ENCODE assay signal across 8 cellular contexts in the genomic region with DNA sequence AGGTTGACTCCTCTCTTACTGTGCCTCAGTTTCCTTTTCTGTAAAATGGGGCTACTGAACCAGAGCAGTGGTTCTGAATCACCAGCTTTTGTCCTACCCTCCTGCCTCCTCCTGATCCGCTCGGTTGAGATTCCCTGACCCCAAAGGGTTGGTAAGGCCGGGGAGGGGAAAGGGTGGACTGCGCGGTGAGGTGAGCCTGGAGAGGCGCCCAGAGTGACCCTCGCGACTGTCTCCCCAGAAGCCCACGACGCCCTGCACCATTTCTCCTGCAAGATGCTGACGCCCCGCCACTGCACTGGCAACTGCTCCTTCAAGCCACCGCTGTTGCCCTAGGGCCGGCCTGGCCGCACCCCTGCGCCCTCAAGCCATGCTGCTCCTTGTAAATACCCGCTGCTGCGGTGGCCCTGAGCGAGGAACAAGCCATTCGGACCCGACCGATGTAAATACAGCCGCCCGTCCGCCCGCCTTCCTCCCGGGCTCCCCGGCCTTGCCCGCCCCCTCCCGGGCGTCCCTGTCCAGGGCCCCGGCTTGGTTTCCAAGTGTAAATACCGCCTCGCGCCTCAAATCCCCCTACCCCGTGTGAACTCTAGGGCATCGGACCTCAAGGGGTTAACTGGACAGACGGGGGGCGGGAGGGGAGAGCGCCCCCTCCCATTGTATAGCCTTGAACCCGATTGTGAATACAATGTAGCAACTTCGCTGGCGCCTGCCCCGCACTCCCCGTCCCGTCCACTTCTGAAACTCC. TPM values are rescaled to one million over a fixed set of nuclear protein-coding genes. Genes with fewer than 3 reads are reported as not detected.
A peak's percentile ranks its signal among the peaks of the same experiment; 100 is the strongest.
DNase-seq lines count a peak whose midpoint lies in the region; ATAC-seq lines count a peak whose summit lies in the region.

No MANE protein-coding gene starts in this region.

- H3K27me3 Mint-ChIP-seq in activated naive CD8-positive, alpha-beta T cell treated with anti-CD3 and anti-CD28 coated beads for 36 hours: peaks cover 77% of the 10 kb centered on the region
- H3K27me3 Mint-ChIP-seq in stimulated activated memory B cell treated with anti-CD40 and anti-IgM and Interleukin-4, amounts not matched to agents 10 μg/mL and 1 μg/mL and 100 μg/mL, for 72 hours: peaks cover 75% of the 10 kb centered on the region

- H3K9me3 Mint-ChIP-seq in activated naive CD8-positive, alpha-beta T cell treated with anti-CD3 and anti-CD28 coated beads for 36 hours: no peaks in the 10 kb centered on the region
- H3K9me3 Mint-ChIP-seq in stimulated activated memory B cell treated with anti-CD40 and anti-IgM and Interleukin-4, amounts not matched to agents 10 μg/mL and 1 μg/mL and 100 μg/mL, for 72 hours: no peaks in the 10 kb centered on the region

- peaks cover 100% of the 10 kb centered on the region for H3K27me3 ChIP-seq in iPS-18a (ENCODE audit: control insufficient read depth, insufficient read depth, low read length)

- peak overlapping the region; percentile 44 for H3K4me3 ChIP-seq in iPS-18a (ENCODE audit: low read length)

- H3K4me3 Mint-ChIP-seq in activated naive CD8-positive, alpha-beta T cell treated with anti-CD3 and anti-CD28 coated beads for 36 hours: peak overlapping the region; percentile 71
- peak overlapping the region; percentile 74 for H3K4me3 Mint-ChIP-seq in stimulated activated memory B cell treated with anti-CD40 and anti-IgM and Interleukin-4, amounts not matched to agents 10 μg/mL and 1 μg/mL and 100 μg/mL, for 72 hours

- DNase-seq in EL (peak; percentile 59), M059J (ENCODE audit: low read depth) (peak; percentile 39), NCI-H2196 treated with DMSO at 0.1 percent for 48 hours (lab: John Stamatoyannopoulos, UW; ENCODE audit: unreplicated experiment) (no peak), NCI-H2107 (lab: John Stamatoyannopoulos, UW) (no peak)
- no peak for DNase-seq in activated naive CD8-positive, alpha-beta T cell treated with anti-CD3 and anti-CD28 coated beads for 36 hours

- peak; percentile 55 for ATAC-seq in stimulated activated memory B cell treated with anti-CD40 and anti-IgM and Interleukin-4, amounts not matched to agents 10 μg/mL and 1 μg/mL and 100 μg/mL, for 72 hours
- no peak for ATAC-seq in HG03469 (IDR thresholded peaks at IDR 0.05; ENCODE audit: unreplicated experiment)

- H3K4me1 ChIP-seq in iPS-18a (ENCODE audit: control insufficient read depth, low read depth, low read length): peaks cover 26% of the 10 kb centered on the region

- H3K27ac Mint-ChIP-seq in activated naive CD8-positive, alpha-beta T cell treated with anti-CD3 and anti-CD28 coated beads for 36 hours: no peak overlapping the region
- peak overlapping the region; percentile 48 for H3K27ac Mint-ChIP-seq in stimulated activated memory B cell treated with anti-CD40 and anti-IgM and Interleukin-4, amounts not matched to agents 10 μg/mL and 1 μg/mL and 100 μg/mL, for 72 hours

- no peaks in the 10 kb centered on the region for H3K36me3 Mint-ChIP-seq in activated naive CD8-positive, alpha-beta T cell treated with anti-CD3 and anti-CD28 coated beads for 36 hours
- H3K36me3 Mint-ChIP-seq in stimulated activated memory B cell treated with anti-CD40 and anti-IgM and Interleukin-4, amounts not matched to agents 10 μg/mL and 1 μg/mL and 100 μg/mL, for 72 hours: no peaks in the 10 kb centered on the region

- peaks cover 38% of the 10 kb centered on the region for H3K4me1 Mint-ChIP-seq in activated naive CD8-positive, alpha-beta T cell treated with anti-CD3 and anti-CD28 coated beads for 36 hours
- H3K4me1 Mint-ChIP-seq in stimulated activated memory B cell treated with anti-CD40 and anti-IgM and Interleukin-4, amounts not matched to agents 10 μg/mL and 1 μg/mL and 100 μg/mL, for 72 hours: peaks cover 51% of the 10 kb centered on the region

- no peak overlapping the region for H3K9ac ChIP-seq in iPS-18a (ENCODE audit: low read length)

- peaks cover 5% of the 10 kb centered on the region for H3K9me3 ChIP-seq in iPS-18a (ENCODE audit: control insufficient read depth, low read depth, low read length)

- H3K36me3 ChIP-seq in iPS-18a (ENCODE audit: control insufficient read depth, low read depth, low read length): no peaks in the 10 kb centered on the region

- H3K27ac ChIP-seq in iPS-18a (ENCODE audit: low read length): no peak overlapping the region

RNA-seq across cellular contexts. Expression of a gene that starts 6.2 kb away (rescaled TPM):
- total RNA-seq in M059J (2014; rRNA removed; shearing (Covaris generic)): not detected in 2 replicates
- total RNA-seq in activated naive CD8-positive, alpha-beta T cell treated with anti-CD3 and anti-CD28 coated beads for 36 hours: not detected

RNA-seq across cellular contexts. Expression of a gene that starts 8.4 kb away (rescaled TPM):
- total RNA-seq in M059J (2014; rRNA removed; shearing (Covaris generic)): 0.12 and 0.17 TPM in 2 replicates
- total RNA-seq in activated naive CD8-positive, alpha-beta T cell treated with anti-CD3 and anti-CD28 coated beads for 36 hours: under 1 TPM; 0.16 to 0.30 TPM

Comparison
In these comparisons a context has a peak if more than half of its experiments do, and no peak if none do; other contexts are left out.
1. DNase-seq: peak in EL (single experiment) and M059J (single experiment); none in activated naive CD8-positive, alpha-beta T cell treated with anti-CD3 and anti-CD28 coated beads for 36 hours (single experiment), NCI-H2196 treated with DMSO at 0.1 percent for 48 hours (single experiment) and NCI-H2107 (single experiment).